ENCODE assay signal across 10 cellular contexts in the genomic region with DNA sequence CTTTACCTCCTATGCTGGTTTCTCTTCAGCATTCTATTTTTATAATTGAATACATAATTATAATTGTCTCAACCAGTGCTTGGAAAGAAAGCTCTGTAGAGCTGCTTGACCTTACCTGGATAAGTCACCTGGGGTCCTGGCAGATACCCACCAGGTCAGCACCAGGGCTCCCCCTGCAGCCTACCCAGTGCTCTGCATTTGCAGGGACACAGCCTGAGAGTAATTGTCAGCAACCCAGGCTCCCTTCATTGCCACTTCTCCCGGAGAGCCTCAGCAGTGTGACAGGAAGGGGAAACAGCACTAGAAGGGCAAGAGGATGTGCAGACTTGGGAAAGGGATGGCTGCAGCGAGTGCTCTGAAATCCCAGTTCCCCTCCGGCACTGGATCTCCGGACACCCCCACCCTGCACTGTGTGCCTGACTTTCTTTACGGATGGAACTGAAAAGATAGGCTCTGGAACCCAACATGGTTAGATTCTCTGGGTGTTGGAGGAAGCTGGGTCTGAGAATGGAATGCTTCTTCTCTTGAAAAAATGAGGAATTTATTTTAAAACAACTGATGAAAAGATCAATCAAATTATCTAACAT. TPM values are rescaled to one million over a fixed set of nuclear protein-coding genes. Genes with fewer than 3 reads are reported as not detected.
DNase-seq lines count a peak whose midpoint lies in the region; ATAC-seq, FAIRE-seq and TF ChIP-seq lines count a peak whose summit lies in the region.
"Had no signal": no experiment of that assay in that cellular context is flagged by ENCODE, and none has a peak within 500 bp of the region (broad histone marks: within the 10 kb centered on the region; RNA-seq: fewer than 3 reads in every experiment).

No MANE protein-coding gene starts in this region.

- H3K9me3 Mint-ChIP-seq in activated CD4-positive, alpha-beta memory T cell treated with anti-CD3 and anti-CD28 coated beads for 36 hours: no peaks in the 10 kb centered on the region
- H3K9me3 Mint-ChIP-seq: stimulated activated naive CD8-positive, alpha-beta T cell treated with anti-CD3 and anti-CD28 coated beads, Interleukin-15, Interleukin-2, amounts not matched to agents 100 ng/mL and 50 ng/mL, for 24 hours had no signal

- H3K4me1 Mint-ChIP-seq in activated CD4-positive, alpha-beta memory T cell treated with anti-CD3 and anti-CD28 coated beads for 36 hours (ENCODE audit: low read depth): no peaks in the 10 kb centered on the region

- ATAC-seq in GM18505 (IDR thresholded peaks at IDR 0.05; ENCODE audit: unreplicated experiment): peak; percentile 83
- no peak for ATAC-seq in HG03378 (IDR thresholded peaks at IDR 0.05; ENCODE audit: unreplicated experiment)

- H3K9me3 ChIP-seq in HUES64 (ENCODE audit: insufficient read depth, low read depth, low read length) (no peaks in the 10 kb centered on the region), iPS-15b (ENCODE audit: control insufficient read depth, insufficient read depth, low read length) (no peaks in the 10 kb centered on the region)

- H3K27me3 Mint-ChIP-seq in activated CD4-positive, alpha-beta memory T cell treated with anti-CD3 and anti-CD28 coated beads for 36 hours: peaks cover 12% of the 10 kb centered on the region

- POLR2A ChIA-PET in BJ (lab: Charles Lee): no interaction called here
- POLR2A ChIA-PET in activated CD4-positive, alpha-beta memory T cell treated with anti-CD3 and anti-CD28 coated beads for 36 hours (lab: Charles Lee): no interaction called here

- intact Hi-C loops in activated CD4-positive, alpha-beta memory T cell treated with anti-CD3 and anti-CD28 coated beads for 36 hours (cut with micrococcal nuclease): no loop called here

- FAIRE-seq in urothelium cell line (lab: Jason Lieb, UNC): no peak

- no peaks in the 10 kb centered on the region for H3K36me3 ChIP-seq in BJ (ENCODE audit: control insufficient read depth, insufficient read depth, low read length)
- H3K36me3 ChIP-seq in HUES64 (ENCODE audit: insufficient read depth, low read length): no peaks in the 10 kb centered on the region
- no peaks in the 10 kb centered on the region for H3K36me3 ChIP-seq in iPS-15b (ENCODE audit: control insufficient read depth, insufficient read depth, low read length)

- no peak overlapping the region for H3K4me3 ChIP-seq in BJ (ENCODE audit: low read depth, low read length)
- H3K4me3 ChIP-seq in HUES64 (ENCODE audit: low read length): peak overlapping the region; percentile 18; the same call in 1 of the 2 replicates
- peak overlapping the region; percentile 30 for H3K4me3 ChIP-seq in iPS-15b (ENCODE audit: low read depth, low read length)

- no peak overlapping the region for H3K27ac ChIP-seq in HUES64 (ENCODE audit: low read depth, low read length)

- H3K9ac ChIP-seq in HUES64 (ENCODE audit: low read depth, low read length): no peak overlapping the region
- no peak overlapping the region for H3K9ac ChIP-seq in iPS-15b (ENCODE audit: low read depth, low read length)

- no peak for TF ChIP-seq POLR2A in GM18505 (IDR thresholded peaks at IDR 0.05; ENCODE audit: borderline replicate concordance, extremely low read depth, insufficient read depth, insufficient read length)

- DNase-seq in BJ (ENCODE audit: low read depth): no peak
- DNase-seq in activated CD4-positive, alpha-beta memory T cell treated with anti-CD3 and anti-CD28 coated beads for 36 hours: peak; percentile 57
- DNase-seq in urothelium cell line (ENCODE audit: low spot score): peak; percentile 20
- DNase-seq in ureter (ENCODE audit: low spot score): no peak

- 34% methylated on average over 5 of the region's 5 CpGs for WGBS in HUES64

- H3K36me3 Mint-ChIP-seq in activated CD4-positive, alpha-beta memory T cell treated with anti-CD3 and anti-CD28 coated beads for 36 hours: no peaks in the 10 kb centered on the region

- H3K4me1 ChIP-seq in HUES64 (ENCODE audit: insufficient read depth, low read length) (no peaks in the 10 kb centered on the region), iPS-15b (ENCODE audit: control insufficient read depth, insufficient read depth, low read length) (peaks cover 2% of the 10 kb centered on the region)

- H3K27ac Mint-ChIP-seq in activated CD4-positive, alpha-beta memory T cell treated with anti-CD3 and anti-CD28 coated beads for 36 hours: no peak overlapping the region
- H3K27ac Mint-ChIP-seq: stimulated activated naive CD8-positive, alpha-beta T cell treated with anti-CD3 and anti-CD28 coated beads, Interleukin-15, Interleukin-2, amounts not matched to agents 100 ng/mL and 50 ng/mL, for 24 hours had no signal

- peak; percentile 43 for TF ChIP-seq CTCF in BJ (IDR thresholded peaks at IDR 0.05; ENCODE audit: insufficient read depth, low read depth, low read length)

- no peak overlapping the region for H3K4me3 Mint-ChIP-seq in activated CD4-positive, alpha-beta memory T cell treated with anti-CD3 and anti-CD28 coated beads for 36 hours
- H3K4me3 Mint-ChIP-seq: stimulated activated naive CD8-positive, alpha-beta T cell treated with anti-CD3 and anti-CD28 coated beads, Interleukin-15, Interleukin-2, amounts not matched to agents 100 ng/mL and 50 ng/mL, for 24 hours had no signal

- CTCF ChIA-PET in BJ (lab: Yijun Ruan, JAX): interaction anchor here (0.7 to 1.3 kb wide), 3 partner anchors 9 to 580 kb away, joined by 3 to 5 read pairs (median 3); no protein-coding TSS in a partner anchor
- CTCF ChIA-PET in activated CD4-positive, alpha-beta memory T cell treated with anti-CD3 and anti-CD28 coated beads for 36 hours (lab: Charles Lee): interaction anchor here (0.6 to 1.0 kb wide), 4 partner anchors 13 to 475 kb away, joined by 3 to 4 read pairs (median 3); no protein-coding TSS in a partner anchor

- H3K27me3 ChIP-seq in BJ (ENCODE audit: control insufficient read depth, insufficient read depth, low read length): peaks cover 2% of the 10 kb centered on the region; the same call in 1 of the 2 replicates
- no peaks in the 10 kb centered on the region for H3K27me3 ChIP-seq in HUES64 (ENCODE audit: insufficient read depth, low read length)
- H3K27me3 ChIP-seq in iPS-15b (ENCODE audit: control insufficient read depth, insufficient read depth, low read length): peaks cover 2% of the 10 kb centered on the region

RNA-seq across cellular contexts. Expression of gene PAX4, which starts 11.4 kb away (rescaled TPM):
- polyA plus RNA-seq in BJ (2011; rRNA removed): not detected in 2 replicates
- not detected in 2 replicates for polyA minus RNA-seq in BJ (2011; rRNA and poly(A)+ RNA removed)
- not detected for polyA plus RNA-seq in HUES64 (2013, experiment 1 of 2)
- polyA plus RNA-seq in HUES64 (2013, experiment 2 of 2): not detected
- total RNA-seq in activated CD4-positive, alpha-beta memory T cell treated with anti-CD3 and anti-CD28 coated beads for 36 hours: not detected
- total RNA-seq in ureter: not detected
- polyA plus RNA-seq: esophagus had no signal

RNA-seq across cellular contexts. Expression of gene SND1, which starts 22.6 kb away (rescaled TPM):
- polyA plus RNA-seq in BJ (2011; rRNA removed): 203 and 204 TPM in 2 replicates
- polyA minus RNA-seq in BJ (2011; rRNA and poly(A)+ RNA removed): 218 and 294 TPM in 2 replicates
- 123 TPM for polyA plus RNA-seq in HUES64 (2013, experiment 1 of 2)
- 130 TPM for polyA plus RNA-seq in HUES64 (2013, experiment 2 of 2)
- 100 to 1,000 TPM; 208 to 235 TPM for total RNA-seq in activated CD4-positive, alpha-beta memory T cell treated with anti-CD3 and anti-CD28 coated beads for 36 hours
- total RNA-seq in ureter: 208 TPM

RNA-seq across cellular contexts. Expression of gene FSCN3, which starts 35.8 kb away (rescaled TPM):
- 0.16 and 0.21 TPM in 2 replicates for polyA plus RNA-seq in BJ (2011; rRNA removed)
- polyA minus RNA-seq in BJ (2011; rRNA and poly(A)+ RNA removed): 0.93 and 1.2 TPM in 2 replicates
- 0.90 TPM for polyA plus RNA-seq in HUES64 (2013, experiment 1 of 2)
- polyA plus RNA-seq in HUES64 (2013, experiment 2 of 2): 2.7 TPM
- total RNA-seq in activated CD4-positive, alpha-beta memory T cell treated with anti-CD3 and anti-CD28 coated beads for 36 hours: under 1 TPM; 0.75 to 0.86 TPM
- total RNA-seq in ureter: 0.47 TPM

RNA-seq across cellular contexts. Expression of gene ARF5, which starts 41.1 kb away (rescaled TPM):
- polyA plus RNA-seq in BJ (2011; rRNA removed): 208 and 216 TPM in 2 replicates
- 67.0 and 102 TPM in 2 replicates for polyA minus RNA-seq in BJ (2011; rRNA and poly(A)+ RNA removed)
- polyA plus RNA-seq in HUES64 (2013, experiment 1 of 2): 150 TPM
- polyA plus RNA-seq in HUES64 (2013, experiment 2 of 2): 156 TPM
- 100 to 1,000 TPM; 128 to 129 TPM for total RNA-seq in activated CD4-positive, alpha-beta memory T cell treated with anti-CD3 and anti-CD28 coated beads for 36 hours
- 121 TPM for total RNA-seq in ureter

RNA-seq across cellular contexts. Expression of gene GCC1, which starts 44.0 kb away (rescaled TPM):
- 9.6 and 10.9 TPM in 2 replicates for polyA plus RNA-seq in BJ (2011; rRNA removed)
- polyA minus RNA-seq in BJ (2011; rRNA and poly(A)+ RNA removed): 10.9 and 17.4 TPM in 2 replicates
- 9.7 TPM for polyA plus RNA-seq in HUES64 (2013, experiment 1 of 2)
- 9.9 TPM for polyA plus RNA-seq in HUES64 (2013, experiment 2 of 2)
- total RNA-seq in activated CD4-positive, alpha-beta memory T cell treated with anti-CD3 and anti-CD28 coated beads for 36 hours: 10 to 100 TPM; 14.1 to 15.0 TPM
- 15.7 TPM for total RNA-seq in ureter

Comparison
In these comparisons a context has a peak if more than half of its experiments do, and no peak if none do; other contexts are left out.
1. DNase-seq: peak in activated CD4-positive, alpha-beta memory T cell treated with anti-CD3 and anti-CD28 coated beads for 36 hours (single experiment) and urothelium cell line (single experiment); none in BJ (single experiment) and ureter (single experiment).